In genomic region chr9:91055845-91056244, GRCh38 we compare ENCODE assay signal across 1 cellular context.
TF ChIP-seq lines count a peak whose summit lies in the region.

No MANE protein-coding gene starts in this region.

TF ChIP-seq in IMR-90, 13 proteins besides CTCF, POLR2A, EP300 and RAD21:
- TF ChIP-seq MAFK (IDR thresholded peaks at IDR 0.05; ENCODE audit: low read depth, low read length) (no peak), CEBPB (IDR thresholded peaks at IDR 0.05; ENCODE audit: low read depth, low read length) (no peak), BHLHE40 (IDR thresholded peaks at IDR 0.05; ENCODE audit: low read depth, low read length) (no peak), RCOR1 (IDR thresholded peaks at IDR 0.05; ENCODE audit: insufficient replicate concordance, low read length) (no peak), RFX5 (IDR thresholded peaks at IDR 0.05; ENCODE audit: low read depth, low read length) (no peak), FOS (IDR thresholded peaks at IDR 0.05; ENCODE audit: low read depth, low read length) (no peak), CHD1 (IDR thresholded peaks at IDR 0.05; ENCODE audit: low read depth, low read length) (no peak), MXI1 (IDR thresholded peaks at IDR 0.05; ENCODE audit: borderline replicate concordance, low read depth, low read length) (no peak), ELK1 (IDR thresholded peaks at IDR 0.05; ENCODE audit: borderline replicate concordance, low read depth, low read length) (no peak), MAZ (IDR thresholded peaks at IDR 0.05; ENCODE audit: borderline replicate concordance, low read depth, low read length) (no peak), SMC3 (IDR thresholded peaks at IDR 0.05; ENCODE audit: low read depth, low read length) (no peak), USF2 (IDR thresholded peaks at IDR 0.05; ENCODE audit: low read depth, low read length) (no peak), NFE2L2 (IDR thresholded peaks at IDR 0.05; ENCODE audit: low read depth, low read length) (no peak)
